Comparison of ENCODE assay signal across 1 cellular context in the genomic region with DNA sequence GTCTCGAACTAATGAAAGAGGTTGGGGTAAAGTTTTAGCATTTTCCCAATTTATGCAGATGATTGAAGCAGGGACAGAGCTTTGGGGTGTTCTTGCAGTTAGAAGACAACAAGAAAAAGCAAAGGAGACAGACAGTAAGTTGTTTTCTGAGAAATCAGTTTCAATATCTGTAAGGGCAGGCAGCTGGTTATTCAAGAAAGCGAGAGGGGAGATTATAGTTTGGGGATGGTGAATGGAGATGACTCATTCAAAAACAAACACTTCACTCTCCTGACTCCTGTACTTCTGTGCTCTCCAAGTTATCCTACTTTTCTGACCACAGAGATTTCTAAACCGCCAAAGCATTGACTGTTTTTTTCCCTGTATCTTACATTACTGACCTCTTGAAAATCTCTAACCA.
TF ChIP-seq lines count a peak whose summit lies in the region.

No MANE protein-coding gene starts in this region.

TF ChIP-seq in K562, 482 proteins besides CTCF, POLR2A, EP300 and RAD21 (continued from another document):
- 0 out of 2 replicates have a peak, but pooled peaks have one; percentile 47 for TF ChIP-seq JUN (IDR thresholded peaks at IDR 0.05; ENCODE audit: borderline replicate concordance, low read depth, low read length)
- TF ChIP-seq JUN (CRISPR knock-in tag; IDR thresholded peaks at IDR 0.05; ENCODE audit: borderline replicate concordance), result no peak
- no peak for TF ChIP-seq ADNP (tag; IDR thresholded peaks at IDR 0.05)
- no peak for TF ChIP-seq RHOXF2B (CRISPR knock-in tag; conservative IDR thresholded peaks at IDR 0.05)
- TF ChIP-seq SMARCE1 (IDR thresholded peaks at IDR 0.05), result peak; percentile 57; the same call in 1 of the 2 replicates
- TF ChIP-seq SRSF3 (IDR thresholded peaks at IDR 0.05; ENCODE audit: insufficient read depth, low read length), result no peak
- TF ChIP-seq BRF1 (IDR thresholded peaks at IDR 0.05; ENCODE audit: borderline replicate concordance, extremely low read depth, insufficient read length), result no peak
- no peak for TF ChIP-seq FOXP1 (CRISPR knock-in tag; IDR thresholded peaks at IDR 0.05)
- TF ChIP-seq STAT5A (IDR thresholded peaks at IDR 0.05; ENCODE audit: borderline replicate concordance, low read length), result no peak
- TF ChIP-seq, protein P1, sequence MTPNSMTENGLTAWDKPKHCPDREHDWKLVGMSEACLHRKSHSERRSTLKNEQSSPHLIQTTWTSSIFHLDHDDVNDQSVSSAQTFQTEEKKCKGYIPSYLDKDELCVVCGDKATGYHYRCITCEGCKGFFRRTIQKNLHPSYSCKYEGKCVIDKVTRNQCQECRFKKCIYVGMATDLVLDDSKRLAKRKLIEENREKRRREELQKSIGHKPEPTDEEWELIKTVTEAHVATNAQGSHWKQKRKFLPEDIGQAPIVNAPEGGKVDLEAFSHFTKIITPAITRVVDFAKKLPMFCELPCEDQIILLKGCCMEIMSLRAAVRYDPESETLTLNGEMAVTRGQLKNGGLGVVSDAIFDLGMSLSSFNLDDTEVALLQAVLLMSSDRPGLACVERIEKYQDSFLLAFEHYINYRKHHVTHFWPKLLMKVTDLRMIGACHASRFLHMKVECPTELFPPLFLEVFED (CRISPR knock-in tag; conservative IDR thresholded peaks at IDR 0.05), result no peak
- TF ChIP-seq ZNF354B (CRISPR knock-in tag; IDR thresholded peaks at IDR 0.05), result no peak
- TF ChIP-seq ZFP36 (IDR thresholded peaks at IDR 0.05; ENCODE audit: low read depth, low read length, partially characterized antibody), result no peak
- no peak for TF ChIP-seq SIX5 (IDR thresholded peaks at IDR 0.05; ENCODE audit: borderline replicate concordance in 1 of 2, insufficient read depth in 1 of 2, low read depth in 1 of 2, low read length in 2 of 2)
- peak; percentile 90 for TF ChIP-seq JUND (IDR thresholded peaks at IDR 0.05; ENCODE audit: borderline replicate concordance, low read depth, low read length)
- peak; percentile 85; the same call in 2 of the 3 replicates for TF ChIP-seq JUND (tag; IDR thresholded peaks at IDR 0.05; ENCODE audit: borderline replicate concordance, low read depth, low read length)
- 0 out of 4 replicates have a peak, but pooled peaks of 1 of the 2 experiments have one; percentile 35 for TF ChIP-seq FOXA3 (CRISPR knock-in tag; conservative IDR thresholded peaks at IDR 0.05 in 1 of 2, IDR thresholded peaks at IDR 0.05 in 1 of 2)
- no peak for TF ChIP-seq SMAD3 (CRISPR knock-in tag; conservative IDR thresholded peaks at IDR 0.05)
- TF ChIP-seq TAF1 (IDR thresholded peaks at IDR 0.05; ENCODE audit: control insufficient read depth, extremely low read depth, insufficient read depth, low read length, severe bottlenecking), result no peak
- no peak for TF ChIP-seq ZNF175 (CRISPR knock-in tag; IDR thresholded peaks at IDR 0.05; ENCODE audit: low read depth)
- TF ChIP-seq CHD4 (IDR thresholded peaks at IDR 0.05; ENCODE audit: insufficient read depth, insufficient replicate concordance, low read depth, low read length, poor library complexity, severe bottlenecking), result no peak
- TF ChIP-seq, protein P2, sequence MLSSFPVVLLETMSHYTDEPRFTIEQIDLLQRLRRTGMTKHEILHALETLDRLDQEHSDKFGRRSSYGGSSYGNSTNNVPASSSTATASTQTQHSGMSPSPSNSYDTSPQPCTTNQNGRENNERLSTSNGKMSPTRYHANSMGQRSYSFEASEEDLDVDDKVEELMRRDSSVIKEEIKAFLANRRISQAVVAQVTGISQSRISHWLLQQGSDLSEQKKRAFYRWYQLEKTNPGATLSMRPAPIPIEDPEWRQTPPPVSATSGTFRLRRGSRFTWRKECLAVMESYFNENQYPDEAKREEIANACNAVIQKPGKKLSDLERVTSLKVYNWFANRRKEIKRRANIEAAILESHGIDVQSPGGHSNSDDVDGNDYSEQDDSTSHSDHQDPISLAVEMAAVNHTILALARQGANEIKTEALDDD (IDR thresholded peaks at IDR 0.05), result peak; percentile 31; the same call in 1 of the 2 replicates
- TF ChIP-seq OTX1 (CRISPR knock-in tag; IDR thresholded peaks at IDR 0.05), result no peak
- TF ChIP-seq, protein P3, sequence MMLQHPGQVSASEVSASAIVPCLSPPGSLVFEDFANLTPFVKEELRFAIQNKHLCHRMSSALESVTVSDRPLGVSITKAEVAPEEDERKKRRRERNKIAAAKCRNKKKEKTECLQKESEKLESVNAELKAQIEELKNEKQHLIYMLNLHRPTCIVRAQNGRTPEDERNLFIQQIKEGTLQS (IDR thresholded peaks at IDR 0.05), result peak; percentile 74
- TF ChIP-seq, protein P3 (CRISPR knock-in tag; conservative IDR thresholded peaks at IDR 0.05), result no peak
- TF ChIP-seq TCF3 (CRISPR knock-in tag; IDR thresholded peaks at IDR 0.05), result peak; percentile 33; the same call in 1 of the 2 replicates
- TF ChIP-seq NFXL1 (CRISPR knock-in tag; IDR thresholded peaks at IDR 0.05), result no peak
- TF ChIP-seq SMC3 (conservative IDR thresholded peaks at IDR 0.05; ENCODE audit: insufficient read depth, low read depth, low read length), result no peak
